11 cellular contexts compared by ENCODE assay signal in the genomic region with DNA sequence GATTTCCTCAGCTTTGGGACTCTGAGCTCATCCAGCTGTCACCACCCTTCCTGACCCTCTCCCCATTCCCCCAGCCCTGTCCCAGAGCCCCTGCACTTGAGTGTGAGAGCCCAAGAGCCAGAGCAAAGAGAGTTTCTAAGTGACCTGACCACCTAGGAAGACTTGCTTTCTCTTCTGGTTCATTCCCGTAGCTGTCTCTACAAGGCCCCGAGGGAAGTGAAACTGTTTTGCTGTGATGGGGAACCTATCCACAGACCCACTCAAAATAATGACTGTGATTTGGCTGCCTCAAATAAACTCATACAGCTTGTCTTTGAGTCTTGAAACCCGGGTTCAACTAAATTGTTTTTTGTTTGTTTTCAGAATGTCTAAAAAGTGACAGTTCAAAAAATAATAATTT.
DNase-seq lines count a peak whose midpoint lies in the region; ATAC-seq and TF ChIP-seq lines count a peak whose summit lies in the region.
"Had no signal": no experiment of that assay in that cellular context is flagged by ENCODE, and none has a peak within 500 bp of the region (broad histone marks: within the 10 kb centered on the region; RNA-seq: fewer than 3 reads in every experiment).

No MANE protein-coding gene starts in this region.

- no peaks in the 10 kb centered on the region for H3K4me1 ChIP-seq in upper lobe of right lung
- H3K4me1 ChIP-seq: vagina had no signal

- H3K4me1 Mint-ChIP-seq in stimulated activated memory B cell treated with anti-CD40 and anti-IgM and Interleukin-4, amounts not matched to agents 10 μg/mL and 1 μg/mL and 100 μg/mL, for 72 hours = peaks cover 8% of the 10 kb centered on the region

- no peaks in the 10 kb centered on the region for H3K27me3 ChIP-seq in upper lobe of right lung
- H3K27me3 ChIP-seq: vagina had no signal

- H3K27me3 Mint-ChIP-seq in stimulated activated memory B cell treated with anti-CD40 and anti-IgM and Interleukin-4, amounts not matched to agents 10 μg/mL and 1 μg/mL and 100 μg/mL, for 72 hours = no peaks in the 10 kb centered on the region

- no peak for TF ChIP-seq CTCF in upper lobe of right lung (IDR thresholded peaks at IDR 0.05)

- ATAC-seq in GM19043 (IDR thresholded peaks at IDR 0.05; ENCODE audit: low read depth, unreplicated experiment) (peak; percentile 91), HG02610 (IDR thresholded peaks at IDR 0.05; ENCODE audit: unreplicated experiment) (peak; percentile 58), HG03469 (IDR thresholded peaks at IDR 0.05; ENCODE audit: unreplicated experiment) (peak; percentile 86), GM18517 (IDR thresholded peaks at IDR 0.05; ENCODE audit: unreplicated experiment) (no peak), upper lobe of right lung (no peak)
- ATAC-seq in stimulated activated memory B cell treated with anti-CD40 and anti-IgM and Interleukin-4, amounts not matched to agents 10 μg/mL and 1 μg/mL and 100 μg/mL, for 72 hours = peak; percentile 89
- ATAC-seq: right cardiac atrium had no signal

- no peak for DNase-seq in posterior vena cava (ENCODE audit: low spot score)
- DNase-seq in upper lobe of right lung = no peak
- DNase-seq: mammary epithelial cell, right cardiac atrium, SHP77 had no signal

- H3K4me3 ChIP-seq in upper lobe of right lung = no peak overlapping the region
- H3K4me3 ChIP-seq: vagina had no signal

- H3K36me3 ChIP-seq in upper lobe of right lung = peaks cover 30% of the 10 kb centered on the region

- peaks cover 19% of the 10 kb centered on the region for H3K36me3 Mint-ChIP-seq in stimulated activated memory B cell treated with anti-CD40 and anti-IgM and Interleukin-4, amounts not matched to agents 10 μg/mL and 1 μg/mL and 100 μg/mL, for 72 hours

- intact Hi-C loops in posterior vena cava (cut with DNase I) = no loop called here
- intact Hi-C loops in upper lobe of right lung (cut with DNase I) = no loop called here

- H3K27ac Mint-ChIP-seq in stimulated activated memory B cell treated with anti-CD40 and anti-IgM and Interleukin-4, amounts not matched to agents 10 μg/mL and 1 μg/mL and 100 μg/mL, for 72 hours = peak overlapping the region; percentile 48

- H3K9me3 ChIP-seq in upper lobe of right lung = no peaks in the 10 kb centered on the region
- H3K9me3 ChIP-seq: vagina had no signal

- H3K9me3 Mint-ChIP-seq in stimulated activated memory B cell treated with anti-CD40 and anti-IgM and Interleukin-4, amounts not matched to agents 10 μg/mL and 1 μg/mL and 100 μg/mL, for 72 hours = no peaks in the 10 kb centered on the region

- H3K4me3 Mint-ChIP-seq in stimulated activated memory B cell treated with anti-CD40 and anti-IgM and Interleukin-4, amounts not matched to agents 10 μg/mL and 1 μg/mL and 100 μg/mL, for 72 hours = no peak overlapping the region

- H3K27ac ChIP-seq in upper lobe of right lung = no peak overlapping the region
- H3K27ac ChIP-seq: vagina had no signal

Comparison
In these comparisons a context has a peak if more than half of its experiments do, and no peak if none do; other contexts are left out.
1. ATAC-seq: peak in GM19043 (single experiment), HG02610 (single experiment), HG03469 (single experiment) and stimulated activated memory B cell treated with anti-CD40 and anti-IgM and Interleukin-4, amounts not matched to agents 10 μg/mL and 1 μg/mL and 100 μg/mL, for 72 hours (single experiment); none in GM18517 (single experiment) and upper lobe of right lung (single experiment).